ENCODE assay signal across 10 cellular contexts in genomic region chr14:99287269-99287942, GRCh38. TPM values are rescaled to one million over a fixed set of nuclear protein-coding genes. Genes with fewer than 3 reads are reported as not detected.
DNase-seq lines count a peak whose midpoint lies in the region; ATAC-seq and TF ChIP-seq lines count a peak whose summit lies in the region.
"Had no signal": no experiment of that assay in that cellular context is flagged by ENCODE, and none has a peak within 500 bp of the region (broad histone marks: within the 10 kb centered on the region; RNA-seq: fewer than 3 reads in every experiment).

No MANE protein-coding gene starts in this region.

- no peaks in the 10 kb centered on the region for H3K9me3 ChIP-seq in breast epithelium

- intact Hi-C loops in breast epithelium (cut with DNase I; ENCODE audit: low total_unique reads), result no loop called here

- peaks cover 8% of the 10 kb centered on the region for H3K27me3 Mint-ChIP-seq in activated T-helper 17 cell treated with anti-CD3 and anti-CD28 coated beads, Interleukin-2, amount 50 U/mL, for 72 hours

- no peak for TF ChIP-seq POLR2A in GM18505 (IDR thresholded peaks at IDR 0.05; ENCODE audit: borderline replicate concordance, extremely low read depth, insufficient read depth, insufficient read length)
- no peak for TF ChIP-seq POLR2A in breast epithelium (IDR thresholded peaks at IDR 0.05)

- no peaks in the 10 kb centered on the region for H3K4me1 Mint-ChIP-seq in activated T-helper 17 cell treated with anti-CD3 and anti-CD28 coated beads, Interleukin-2, amount 50 U/mL, for 72 hours
- H3K4me1 Mint-ChIP-seq: neural progenitor cell had no signal

- H3K36me3 ChIP-seq in breast epithelium, result no peaks in the 10 kb centered on the region
- H3K36me3 ChIP-seq: neural progenitor cell had no signal

- H3K4me1 ChIP-seq in breast epithelium, result no peaks in the 10 kb centered on the region
- H3K4me1 ChIP-seq: neural progenitor cell had no signal

- H3K4me3 ChIP-seq in breast epithelium (no peak overlapping the region), coronary artery (no peak overlapping the region)
- H3K4me3 ChIP-seq: neural progenitor cell had no signal

- no peak for DNase-seq in breast epithelium (ENCODE audit: low spot score in 2 of 2)
- no peak for DNase-seq in SIG-M5 treated with dmso at 0.1 percent for 504 hours (lab: John Stamatoyannopoulos, UW; ENCODE audit: unreplicated experiment)
- no peak for DNase-seq in DMS 273 treated with DMSO at 0.1 percent for 48 hours (lab: John Stamatoyannopoulos, UW)
- DNase-seq in coronary artery (ENCODE audit: low spot score), result no peak
- DNase-seq: T-helper 9 cell had no signal

- H3K27me3 ChIP-seq in breast epithelium, result peaks cover 0 to 28% of the 10 kb centered on the region in 2 donors
- H3K27me3 ChIP-seq: neural progenitor cell had no signal

- H3K4me3 Mint-ChIP-seq in activated T-helper 17 cell treated with anti-CD3 and anti-CD28 coated beads, Interleukin-2, amount 50 U/mL, for 72 hours, result peak overlapping the region; percentile 15
- H3K4me3 Mint-ChIP-seq: neural progenitor cell had no signal

- H3K27ac ChIP-seq in breast epithelium (no peak overlapping the region), coronary artery (no peak overlapping the region)
- H3K27ac ChIP-seq: neural progenitor cell had no signal

- ATAC-seq in GM18505 (IDR thresholded peaks at IDR 0.05; ENCODE audit: unreplicated experiment) (peak; percentile 85), GM21515 (IDR thresholded peaks at IDR 0.05; ENCODE audit: unreplicated experiment) (peak; percentile 91), HG03442 (IDR thresholded peaks at IDR 0.05; ENCODE audit: unreplicated experiment) (peak; percentile 85)
- ATAC-seq in activated T-helper 17 cell treated with anti-CD3 and anti-CD28 coated beads, Interleukin-2, amount 50 U/mL, for 72 hours (replicated peaks), result peak; percentile 35

- H3K27ac Mint-ChIP-seq in activated T-helper 17 cell treated with anti-CD3 and anti-CD28 coated beads, Interleukin-2, amount 50 U/mL, for 72 hours, result no peak overlapping the region
- H3K27ac Mint-ChIP-seq: neural progenitor cell had no signal

- H3K9me3 Mint-ChIP-seq in activated T-helper 17 cell treated with anti-CD3 and anti-CD28 coated beads, Interleukin-2, amount 50 U/mL, for 72 hours, result no peaks in the 10 kb centered on the region
- H3K9me3 Mint-ChIP-seq: neural progenitor cell had no signal

- no peaks in the 10 kb centered on the region for H3K36me3 Mint-ChIP-seq in activated T-helper 17 cell treated with anti-CD3 and anti-CD28 coated beads, Interleukin-2, amount 50 U/mL, for 72 hours (ENCODE audit: low read depth)
- H3K36me3 Mint-ChIP-seq: neural progenitor cell had no signal

- TF ChIP-seq CTCF in breast epithelium (IDR thresholded peaks at IDR 0.05) (no peak), coronary artery (IDR thresholded peaks at IDR 0.05) (no peak)

RNA-seq across cellular contexts. Expression of gene BCL11B, which starts 15.4 kb away (rescaled TPM):
- total RNA-seq in activated T-helper 17 cell treated with anti-CD3 and anti-CD28 coated beads, Interleukin-2, amount 50 U/mL, for 72 hours, result 10 to 100 TPM; 51.4 to 52.9 TPM
- total RNA-seq in breast epithelium, result 1 to 10 TPM in 2 of 3 donors, under 1 TPM in 1; 0.96 to 3.9 (median 2.6) TPM

Comparison
In these comparisons a context has a peak if more than half of its experiments do, and no peak if none do; other contexts are left out.
1. ATAC-seq: peak in every context shown above with its lines; median percentile 91 in GM21515; 85 in GM18505; 85 in HG03442; 35 in activated T-helper 17 cell treated with anti-CD3 and anti-CD28 coated beads, Interleukin-2, amount 50 U/mL, for 72 hours.
2. RNA of gene BCL11B, which starts 15.4 kb away (total RNA-seq): 51.4 to 52.9 TPM in activated T-helper 17 cell treated with anti-CD3 and anti-CD28 coated beads, Interleukin-2, amount 50 U/mL, for 72 hours; 0.96 to 3.9 TPM in breast epithelium; every median in the first group is over 10 times any median in the second.